ENCODE assay signal across 8 cellular contexts in the genomic region with DNA sequence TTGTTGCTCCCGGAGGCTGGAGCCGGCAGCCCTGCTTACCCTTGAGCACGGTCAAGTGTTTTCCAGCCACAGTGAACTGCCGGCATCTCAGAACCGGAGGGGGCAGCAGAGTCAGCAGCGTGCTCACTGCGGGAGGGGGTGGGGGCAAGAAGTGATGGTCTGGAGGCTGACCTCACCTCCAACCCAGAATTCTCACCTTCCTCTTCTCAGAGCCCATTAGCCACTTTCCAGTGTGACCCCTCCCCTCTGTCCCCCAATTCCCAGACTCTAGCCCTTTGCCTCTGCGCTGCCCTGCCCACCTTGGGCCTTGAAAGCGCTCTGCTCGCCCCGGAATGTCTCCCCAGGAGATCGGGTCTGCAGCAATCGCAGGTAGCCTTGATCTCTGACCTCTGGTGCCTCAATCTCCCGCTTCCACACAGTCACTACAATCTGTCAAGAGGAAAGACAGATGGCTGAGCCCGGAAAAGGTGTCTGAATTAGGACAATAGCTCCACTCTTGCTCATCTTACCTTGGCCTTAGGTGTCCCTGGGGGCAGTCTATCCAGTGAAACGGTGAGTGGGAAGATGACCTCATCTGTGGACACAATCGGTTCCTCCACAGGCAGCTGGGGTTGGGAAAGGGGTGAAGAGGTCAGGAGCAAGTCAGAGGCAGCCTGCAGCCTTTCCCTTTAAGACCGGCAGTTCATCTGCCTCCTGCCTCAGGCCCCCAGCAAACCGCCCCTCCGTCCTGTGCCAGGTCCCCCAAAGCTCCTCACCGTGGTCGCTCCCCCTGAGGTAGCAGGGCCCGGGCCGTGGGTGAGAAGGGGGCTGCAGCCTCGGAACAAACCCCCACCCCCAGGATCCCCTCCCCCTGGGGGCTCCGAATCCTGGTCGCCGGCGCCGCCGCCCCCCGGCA. TPM values are rescaled to one million over a fixed set of nuclear protein-coding genes. Genes with fewer than 3 reads are reported as not detected.
DNase-seq lines count a peak whose midpoint lies in the region; ATAC-seq and TF ChIP-seq lines count a peak whose summit lies in the region.

No MANE protein-coding gene starts in this region.

- H3K9me3 ChIP-seq in iPS-18c (ENCODE audit: control insufficient read depth, insufficient read depth, low read length), result no peaks in the 10 kb centered on the region
- H3K9me3 ChIP-seq in smooth muscle cell (replicated peaks; ENCODE audit: low read depth), result no peaks in the 10 kb centered on the region

- TF ChIP-seq CTCF in smooth muscle cell (IDR thresholded peaks at IDR 0.05; ENCODE audit: borderline replicate concordance, insufficient read depth, poor library complexity, severe bottlenecking), result no peak

- peak overlapping the region; percentile 50 for H3K27ac ChIP-seq in smooth muscle cell (ENCODE audit: low read depth)

- H3K4me1 ChIP-seq in smooth muscle cell (ENCODE audit: low read depth), result peaks cover 9% of the 10 kb centered on the region

- H3K4me3 ChIP-seq in iPS-18c (ENCODE audit: insufficient read depth, low read depth, low read length) (peak overlapping the region; percentile 94), smooth muscle cell (peak overlapping the region; percentile 100)

- peaks cover 27% of the 10 kb centered on the region for H4K20me1 ChIP-seq in smooth muscle cell (ENCODE audit: low read depth)

- no peak for ATAC-seq in HG02642 (IDR thresholded peaks at IDR 0.05; ENCODE audit: poor library complexity, unreplicated experiment)

- H3F3A ChIP-seq in smooth muscle cell (ENCODE audit: low read depth), result peaks cover 10% of the 10 kb centered on the region

- 30% methylated on average over 19 of the region's 32 CpGs for WGBS in smooth muscle cell (ENCODE audit: low lambda C conversion rate)

- H3K36me3 ChIP-seq in smooth muscle cell (ENCODE audit: low read depth), result no peaks in the 10 kb centered on the region

- H3K4me2 ChIP-seq in smooth muscle cell, result peak overlapping the region; percentile 99

- in situ Hi-C loops in G401 (cut with HindIII; ENCODE audit: low sequenced_read_pairs), result no loop called here

- no peak overlapping the region for H2AFZ ChIP-seq in smooth muscle cell (ENCODE audit: low read depth)

- H3K9ac ChIP-seq in smooth muscle cell (ENCODE audit: low read depth), result peak overlapping the region; percentile 86

- H3K79me2 ChIP-seq in smooth muscle cell (ENCODE audit: low read depth), result no peaks in the 10 kb centered on the region

- DNase-seq in G401 (ENCODE audit: low spot score), result peak; percentile 65
- peak; percentile 63 for DNase-seq in LoVo (ENCODE audit: low spot score)
- peak; percentile 47 for DNase-seq in astrocyte of the hippocampus (ENCODE audit: low read depth, low spot score)
- DNase-seq in smooth muscle cell (lab: John Stamatoyannopoulos, UW; ENCODE audit: unreplicated experiment), result no peak
- no peak for DNase-seq in NCI-H774 (lab: John Stamatoyannopoulos, UW)
- DNase-seq in stimulated activated CD4-positive, alpha-beta T cell treated with anti-CD3 and anti-CD28 coated beads, Interleukin-15, amount 100 ng/mL, for 24 hours, result no peak

- no peaks in the 10 kb centered on the region for H3K27me3 ChIP-seq in smooth muscle cell (ENCODE audit: low read depth)

RNA-seq across cellular contexts. Expression of a gene that starts 0.9 kb away (rescaled TPM):
- total RNA-seq in G401 (2014; rRNA removed; shearing (Covaris generic)), result 9.0 and 14.4 TPM in 2 replicates
- total RNA-seq in smooth muscle cell, result 4.4 and 7.0 TPM in 2 replicates
- polyA plus RNA-seq in smooth muscle cell, result 5.4 and 14.7 TPM in 2 replicates

RNA-seq across cellular contexts. Expression of a gene that starts 8.9 kb away (rescaled TPM):
- total RNA-seq in G401 (2014; rRNA removed; shearing (Covaris generic)), result 97.5 and 231 TPM in 2 replicates
- 75.2 and 108 TPM in 2 replicates for total RNA-seq in smooth muscle cell
- 203 and 217 TPM in 2 replicates for polyA plus RNA-seq in smooth muscle cell

RNA-seq across cellular contexts. Expression of a gene that starts 10.8 kb away (rescaled TPM):
- total RNA-seq in G401 (2014; rRNA removed; shearing (Covaris generic)), result 0.81 TPM in 1 of 2 replicates, not detected in the other
- total RNA-seq in smooth muscle cell, result 4.8 and 6.5 TPM in 2 replicates
- 7.2 and 7.4 TPM in 2 replicates for polyA plus RNA-seq in smooth muscle cell

RNA-seq across cellular contexts. Expression of a gene that starts 19.6 kb away (rescaled TPM):
- 8.8 and 9.0 TPM in 2 replicates for total RNA-seq in G401 (2014; rRNA removed; shearing (Covaris generic))
- total RNA-seq in smooth muscle cell, result 3.5 and 7.1 TPM in 2 replicates
- polyA plus RNA-seq in smooth muscle cell, result 3.2 and 8.5 TPM in 2 replicates

RNA-seq across cellular contexts. Expression of a gene that starts 20.1 kb away (rescaled TPM):
- total RNA-seq in G401 (2014; rRNA removed; shearing (Covaris generic)), result 0.68 and 3.3 TPM in 2 replicates
- total RNA-seq in smooth muscle cell, result 0.04 and 0.85 TPM in 2 replicates
- polyA plus RNA-seq in smooth muscle cell, result 0.96 and 1.3 TPM in 2 replicates

Comparison
In these comparisons a context has a peak if more than half of its experiments do, and no peak if none do; other contexts are left out.
1. DNase-seq: peak in G401 (single experiment), LoVo (single experiment) and astrocyte of the hippocampus (single experiment); none in smooth muscle cell (single experiment), NCI-H774 (single experiment) and stimulated activated CD4-positive, alpha-beta T cell treated with anti-CD3 and anti-CD28 coated beads, Interleukin-15, amount 100 ng/mL, for 24 hours (single experiment).